Comparison of ENCODE assay signal across 8 cellular contexts in the genomic region with DNA sequence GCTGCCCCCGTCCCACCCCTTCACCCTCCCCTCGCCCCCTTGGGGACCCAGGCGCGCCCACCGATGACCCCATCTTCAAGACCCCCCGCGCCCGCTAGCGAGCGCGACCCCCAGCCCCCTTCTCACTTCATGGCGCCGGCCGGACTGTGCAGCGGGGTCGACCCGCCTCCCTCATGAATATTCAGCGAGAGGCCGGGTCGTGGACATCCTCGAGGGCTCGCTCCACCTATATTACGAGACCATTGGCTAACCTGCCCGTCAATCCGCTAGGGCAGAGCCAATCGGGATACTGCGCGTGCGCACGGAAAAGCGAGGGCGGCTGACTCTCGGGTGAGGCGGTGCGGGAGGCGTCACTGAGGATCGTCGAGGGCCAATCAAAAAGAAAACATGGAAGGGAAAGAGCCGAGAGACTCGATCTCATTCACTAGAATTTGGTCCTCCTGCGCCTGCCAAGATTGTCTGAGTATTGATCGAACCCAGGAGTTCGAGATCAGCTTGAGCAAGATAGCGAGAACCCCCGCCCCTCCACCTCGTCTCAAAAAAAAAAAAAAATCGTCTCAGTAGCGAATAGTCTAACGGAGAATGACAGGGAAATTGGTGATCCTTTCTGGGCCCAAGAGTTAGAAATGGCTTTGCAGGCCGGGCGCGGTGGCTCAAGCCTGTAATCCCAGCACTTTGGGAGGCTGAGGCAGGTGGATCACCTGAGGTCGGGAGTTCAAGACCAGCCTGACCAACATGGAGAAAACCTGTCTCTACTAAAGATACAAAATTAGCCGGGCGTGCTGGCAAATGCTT. TPM values are rescaled to one million over a fixed set of nuclear protein-coding genes. Genes with fewer than 3 reads are reported as not detected.
DNase-seq lines count a peak whose midpoint lies in the region; ATAC-seq and TF ChIP-seq lines count a peak whose summit lies in the region.

A gene (minus strand): TSS at position 164 of the 795 bp plus-strand sequence. CDS start 33 bp downstream, at position 131.

- H3K36me3 Mint-ChIP-seq in activated naive CD8-positive, alpha-beta T cell treated with anti-CD3 and anti-CD28 coated beads, Interleukin-2, amount 10 ng/mL, durations not matched to agents 7 days and 5 days = no peaks in the 10 kb centered on the region

- no peaks in the 10 kb centered on the region for H3K4me1 ChIP-seq in ovary (ENCODE audit: insufficient read depth)
- H3K4me1 ChIP-seq in tibial artery = peaks cover 0 to 13% (median 4%) of the 10 kb centered on the region in 4 donors

- TF ChIP-seq POLR2A in ovary (IDR thresholded peaks at IDR 0.05) = no peak

- TF ChIP-seq EP300 in ovary (IDR thresholded peaks at IDR 0.05) = no peak

- H3K9me3 ChIP-seq in SU-DHL-6 (ENCODE audit: insufficient read depth, low read length) (no peaks in the 10 kb centered on the region), ovary (no peaks in the 10 kb centered on the region), tibial artery (no peaks in the 10 kb centered on the region)

- H3K27ac ChIP-seq in SU-DHL-6 (ENCODE audit: low read depth, low read length) (no peak within 1 kb of the TSS), ovary (peak within 1 kb of the TSS in 1 of 2 donors; percentile 54), tibial artery (peak within 1 kb of the TSS; percentile 65 to 73)

- H3K79me2 ChIP-seq in SU-DHL-6 (ENCODE audit: insufficient read depth, low read length) = no peaks in the 10 kb centered on the region

- H3K4me1 Mint-ChIP-seq in activated naive CD8-positive, alpha-beta T cell treated with anti-CD3 and anti-CD28 coated beads, Interleukin-2, amount 10 ng/mL, durations not matched to agents 7 days and 5 days = peaks cover 14% of the 10 kb centered on the region

- no peaks in the 10 kb centered on the region for H3K9me2 ChIP-seq in SU-DHL-6 (replicated peaks; ENCODE audit: insufficient read depth, low read length)

- peak within 1 kb of the TSS; percentile 94 for H3K4me2 ChIP-seq in SU-DHL-6 (ENCODE audit: low read depth, low read length, poor library complexity, severe bottlenecking)

- peak within 1 kb of the TSS; percentile 96 for H3K4me3 Mint-ChIP-seq in activated naive CD8-positive, alpha-beta T cell treated with anti-CD3 and anti-CD28 coated beads, Interleukin-2, amount 10 ng/mL, durations not matched to agents 7 days and 5 days

- H3F3A ChIP-seq in SU-DHL-6 (ENCODE audit: insufficient read depth) = no peaks in the 10 kb centered on the region

- H3K27me3 ChIP-seq in SU-DHL-6 (ENCODE audit: low read length) (no peaks in the 10 kb centered on the region), ovary (no peaks in the 10 kb centered on the region), tibial artery (no peaks in the 10 kb centered on the region)

- no peaks in the 10 kb centered on the region for H4K20me1 ChIP-seq in SU-DHL-6 (ENCODE audit: low read depth, low read length)

- H3K27ac Mint-ChIP-seq in activated naive CD8-positive, alpha-beta T cell treated with anti-CD3 and anti-CD28 coated beads, Interleukin-2, amount 10 ng/mL, durations not matched to agents 7 days and 5 days = peak within 1 kb of the TSS; percentile 99

- POLR2A ChIA-PET in activated naive CD8-positive, alpha-beta T cell treated with anti-CD3 and anti-CD28 coated beads, Interleukin-2, amount 10 ng/mL, durations not matched to agents 7 days and 5 days (lab: Charles Lee) = interaction anchor here (0.5 to 1.3 kb wide), 4 partner anchors 16 to 35 kb away, joined by 3 to 4 read pairs (median 3); no protein-coding TSS in a partner anchor

- ATAC-seq in HG02642 (IDR thresholded peaks at IDR 0.05; ENCODE audit: poor library complexity, unreplicated experiment) (peak; percentile 97), Right ventricle myocardium inferior (peak; percentile 99)
- ATAC-seq in activated naive CD8-positive, alpha-beta T cell treated with anti-CD3 and anti-CD28 coated beads, Interleukin-2, amount 10 ng/mL, durations not matched to agents 7 days and 5 days (ENCODE audit: low read depth) = peak; percentile 100

- no peaks in the 10 kb centered on the region for H3K9me3 Mint-ChIP-seq in activated naive CD8-positive, alpha-beta T cell treated with anti-CD3 and anti-CD28 coated beads, Interleukin-2, amount 10 ng/mL, durations not matched to agents 7 days and 5 days

- H3K36me3 ChIP-seq in SU-DHL-6 (ENCODE audit: low read length) (no peaks in the 10 kb centered on the region), ovary (no peaks in the 10 kb centered on the region), tibial artery (peaks cover 0 to 4% (median 0%) of the 10 kb centered on the region in 3 donors)

- peak within 1 kb of the TSS; percentile 65 for H3K4me3 ChIP-seq in SU-DHL-6 (ENCODE audit: insufficient read depth, low read length, poor library complexity, severe bottlenecking)
- peak within 1 kb of the TSS; percentile 84 for H3K4me3 ChIP-seq in ovary
- H3K4me3 ChIP-seq in tibial artery = peak within 1 kb of the TSS; percentile 65 to 77

- DNase-seq in GM10266 (ENCODE audit: extremely low spot score) (peak; percentile 100), NCI-H128 (lab: John Stamatoyannopoulos, UW; ENCODE audit: unreplicated experiment) (peak; percentile 99), Right ventricle myocardium inferior (ENCODE audit: missing footprints) (peak; percentile 99), ovary (peak; percentile 99 to 100 (median 99)), tibial artery (peak; percentile 99)
- peak; percentile 99 for DNase-seq in activated naive CD8-positive, alpha-beta T cell treated with anti-CD3 and anti-CD28 coated beads, Interleukin-2, amount 10 ng/mL, durations not matched to agents 7 days and 5 days

- H3K9ac ChIP-seq in SU-DHL-6 (ENCODE audit: low read length) = peak within 1 kb of the TSS; percentile 67

- intact Hi-C loops in Right ventricle myocardium inferior (cut with DNase I) = no loop called here
- intact Hi-C loops in ovary (cut with DNase I) = no loop called here
- intact Hi-C loops in tibial artery (cut with DNase I; ENCODE audit: low total_unique reads) = no loop called here

- peaks cover 5% of the 10 kb centered on the region for H3K27me3 Mint-ChIP-seq in activated naive CD8-positive, alpha-beta T cell treated with anti-CD3 and anti-CD28 coated beads, Interleukin-2, amount 10 ng/mL, durations not matched to agents 7 days and 5 days

- H2AFZ ChIP-seq in SU-DHL-6 (ENCODE audit: low read depth, low read length, severe bottlenecking) = peak within 1 kb of the TSS; percentile 82

- TF ChIP-seq CTCF in GM10266 (IDR thresholded peaks at IDR 0.05; ENCODE audit: control insufficient read depth, insufficient read depth, low read depth, missing control alignments) (no peak), SU-DHL-6 (IDR thresholded peaks at IDR 0.05; ENCODE audit: insufficient read depth, low read length, poor library complexity, severe bottlenecking) (no peak), ovary (IDR thresholded peaks at IDR 0.05) (no peak), tibial artery (IDR thresholded peaks at IDR 0.05) (no peak)

- WGBS in ovary, 3 donors = 3 to 7% (median 3%) methylated on average over 38 to 55 of the region's 55 CpGs

RNA-seq across cellular contexts. Expression of the gene that starts here (rescaled TPM):
- 10 to 100 TPM; 20.0 to 28.2 TPM for total RNA-seq in activated naive CD8-positive, alpha-beta T cell treated with anti-CD3 and anti-CD28 coated beads, Interleukin-2, amount 10 ng/mL, durations not matched to agents 7 days and 5 days
- 12.7 TPM for total RNA-seq in Right ventricle myocardium inferior
- total RNA-seq in ovary = 10 to 100 TPM in 6 of 7 donors, 1 to 10 TPM in 1; 6.3 to 18.6 (median 17.3) TPM
- 10 to 100 TPM; 13.1 to 13.3 TPM for polyA plus RNA-seq in ovary
